Comparison of ENCODE assay signal across 9 cellular contexts in the genomic region with DNA sequence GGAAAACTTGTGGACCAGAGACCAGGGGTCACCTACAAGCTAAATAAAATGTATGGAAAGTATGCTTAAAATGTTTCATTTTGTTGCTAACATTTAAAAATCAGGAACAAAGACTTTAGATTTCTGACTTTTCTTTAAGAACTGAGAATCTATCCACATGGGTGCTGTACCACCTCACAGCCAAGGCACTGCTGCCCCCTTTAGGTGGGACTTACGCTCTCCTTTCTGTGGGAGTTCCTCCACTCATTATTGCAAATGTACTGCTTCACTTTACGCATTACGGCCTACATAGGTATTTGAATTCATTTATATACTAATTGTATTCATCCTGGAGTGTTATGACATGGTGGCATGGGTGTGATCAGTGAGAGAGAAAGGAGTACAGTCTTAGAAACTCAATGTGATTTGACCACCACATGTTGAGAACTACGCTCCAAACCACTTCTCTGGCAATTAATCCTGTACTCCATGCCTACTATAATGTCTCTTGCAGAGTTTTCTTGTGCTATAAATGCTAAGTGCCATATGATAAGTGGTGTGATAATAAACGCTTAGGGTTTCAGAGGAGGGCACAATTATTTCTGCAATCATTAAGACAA. TPM values are rescaled to one million over a fixed set of nuclear protein-coding genes. Genes with fewer than 3 reads are reported as not detected.
DNase-seq lines count a peak whose midpoint lies in the region; ATAC-seq and TF ChIP-seq lines count a peak whose summit lies in the region.
"Had no signal": no experiment of that assay in that cellular context is flagged by ENCODE, and none has a peak within 500 bp of the region (broad histone marks: within the 10 kb centered on the region; RNA-seq: fewer than 3 reads in every experiment).

No MANE protein-coding gene starts in this region.

- DNase-seq in LHCN-M2 (ENCODE audit: low read depth) (peak; percentile 22), ecto neural progenitor cell (ENCODE audit: low spot score) (peak; percentile 55), uterus (peak; percentile 21 to 23), 8988T (no peak)
- DNase-seq in naive thymus-derived CD8-positive, alpha-beta T cell = peak; percentile 23 to 72 (median 48)

- H3K9me3 ChIP-seq in uterus = no peaks in the 10 kb centered on the region
- H3K9me3 ChIP-seq: SJSA1 had no signal

- H3K27ac ChIP-seq in C4-2B = no peak overlapping the region
- no peak overlapping the region for H3K27ac ChIP-seq in VCaP
- no peak overlapping the region for H3K27ac ChIP-seq in uterus
- H3K27ac ChIP-seq: SJSA1 had no signal

- H3K27me3 Mint-ChIP-seq in naive thymus-derived CD8-positive, alpha-beta T cell = peaks cover 0 to 9% (median 0%) of the 10 kb centered on the region in 5 donors

- TF ChIP-seq CTCF in C4-2B (conservative IDR thresholded peaks at IDR 0.05) (peak; percentile 75), VCaP (conservative IDR thresholded peaks at IDR 0.05) (peak; percentile 68), uterus (IDR thresholded peaks at IDR 0.05) (peak; percentile 36 to 49 (median 42))

- H3K36me3 Mint-ChIP-seq in naive thymus-derived CD8-positive, alpha-beta T cell = no peaks in the 10 kb centered on the region

- POLR2A ChIA-PET in naive thymus-derived CD8-positive, alpha-beta T cell (lab: Charles Lee) = no interaction called here

- H3K27ac Mint-ChIP-seq in naive thymus-derived CD8-positive, alpha-beta T cell = no peak overlapping the region

- H3K4me3 ChIP-seq in uterus = no peak overlapping the region
- H3K4me3 ChIP-seq: SJSA1 had no signal

- intact Hi-C loops in uterus (cut with DNase I; ENCODE audit: low total_unique reads) = no loop called here

- H3K36me3 ChIP-seq in uterus = no peaks in the 10 kb centered on the region
- H3K36me3 ChIP-seq: SJSA1 had no signal

- H3K4me1 Mint-ChIP-seq in naive thymus-derived CD8-positive, alpha-beta T cell = no peaks in the 10 kb centered on the region

- no peaks in the 10 kb centered on the region for H3K4me1 ChIP-seq in uterus
- H3K4me1 ChIP-seq: SJSA1 had no signal

- no peak overlapping the region for H3K4me3 Mint-ChIP-seq in naive thymus-derived CD8-positive, alpha-beta T cell

- H3K9me3 Mint-ChIP-seq in naive thymus-derived CD8-positive, alpha-beta T cell = no peaks in the 10 kb centered on the region

- peak; percentile 64 for ATAC-seq in GM18873 (IDR thresholded peaks at IDR 0.05; ENCODE audit: low FRiP score, unreplicated experiment)
- peak; percentile 70 to 71 for ATAC-seq in naive thymus-derived CD8-positive, alpha-beta T cell

- no peak for TF ChIP-seq POLR2A in uterus (IDR thresholded peaks at IDR 0.05)

- H3K27me3 ChIP-seq in uterus = no peaks in the 10 kb centered on the region
- H3K27me3 ChIP-seq: SJSA1 had no signal

RNA-seq across cellular contexts. Expression of a gene that starts 24.7 kb away (rescaled TPM):
- total RNA-seq in LHCN-M2 (2014; rRNA removed) (22.1 and 27.0 TPM in 2 replicates), uterus (10 to 100 TPM; 16.8 to 80.4 (median 57.6) TPM)
- 22.4 TPM for polyA plus RNA-seq in LHCN-M2 (2012)
- total RNA-seq in naive thymus-derived CD8-positive, alpha-beta T cell = 10 to 100 TPM; 17.6 to 22.8 TPM
- polyA plus RNA-seq in naive thymus-derived CD8-positive, alpha-beta T cell = 10 to 100 TPM; 19.0 to 33.0 (median 26.7) TPM

RNA-seq across cellular contexts. Expression of a gene that starts 40.4 kb away (rescaled TPM):
- total RNA-seq in LHCN-M2 (2014; rRNA removed) = 7.4 and 7.9 TPM in 2 replicates
- 1.5 TPM for polyA plus RNA-seq in LHCN-M2 (2012)
- 10 to 100 TPM; 15.7 to 15.8 TPM for total RNA-seq in naive thymus-derived CD8-positive, alpha-beta T cell
- 1 to 10 TPM; 4.7 to 5.7 (median 5.3) TPM for polyA plus RNA-seq in naive thymus-derived CD8-positive, alpha-beta T cell
- 10 to 100 TPM in 3 of 4 donors, 1 to 10 TPM in 1; 2.9 to 16.4 (median 10.7) TPM for total RNA-seq in uterus

RNA-seq across cellular contexts. Expression of a gene that starts 40.4 kb away (rescaled TPM):
- total RNA-seq in LHCN-M2 (2014; rRNA removed) = 9.2 and 14.2 TPM in 2 replicates
- 1.9 TPM for polyA plus RNA-seq in LHCN-M2 (2012)
- total RNA-seq in naive thymus-derived CD8-positive, alpha-beta T cell = 1 to 10 TPM; 3.2 TPM
- polyA plus RNA-seq in naive thymus-derived CD8-positive, alpha-beta T cell = 1 to 10 TPM; 1.9 to 2.8 (median 2.1) TPM
- total RNA-seq in uterus = 1 to 10 TPM in 3 of 4 donors, not detected in 1; 2.4 to 4.6 (median 2.5) TPM
